In genomic region chr17:70510288-70510687, GRCh38 we compare ENCODE assay signal across 3 cellular contexts.
A peak's percentile ranks its signal among the peaks of the same experiment; 100 is the strongest.
TF ChIP-seq lines count a peak whose summit lies in the region.

No MANE protein-coding gene starts in this region.

TF ChIP-seq in HepG2, 621 proteins besides CTCF, POLR2A, EP300 and RAD21 (continues in another document):
- TF ChIP-seq TFDP1 (CRISPR knock-in tag; IDR thresholded peaks at IDR 0.05; ENCODE audit: borderline replicate concordance) = no peak
- TF ChIP-seq ZBTB21 (CRISPR knock-in tag; IDR thresholded peaks at IDR 0.05) = no peak
- TF ChIP-seq MAFF (IDR thresholded peaks at IDR 0.05; ENCODE audit: low read depth, low read length) = peak; percentile 74
- TF ChIP-seq HCFC1 (IDR thresholded peaks at IDR 0.05; ENCODE audit: low read depth, low read length) = no peak
- TF ChIP-seq CHD4 (IDR thresholded peaks at IDR 0.05; ENCODE audit: borderline replicate concordance, low read length) = no peak
- TF ChIP-seq BRCA1 (CRISPR knock-in tag; IDR thresholded peaks at IDR 0.05) = no peak
- TF ChIP-seq ZNF362 (CRISPR knock-in tag; IDR thresholded peaks at IDR 0.05; ENCODE audit: borderline replicate concordance) = no peak
- no peak for TF ChIP-seq CREM (IDR thresholded peaks at IDR 0.05)
- no peak for TF ChIP-seq CREM (CRISPR knock-in tag; IDR thresholded peaks at IDR 0.05)
- TF ChIP-seq NFE2L1 (CRISPR knock-in tag; IDR thresholded peaks at IDR 0.05; ENCODE audit: borderline replicate concordance) = no peak
- TF ChIP-seq NR2F2 (IDR thresholded peaks at IDR 0.05; ENCODE audit: borderline replicate concordance, low read depth) = no peak
- no peak for TF ChIP-seq MEIS2 (CRISPR knock-in tag; IDR thresholded peaks at IDR 0.05)
- TF ChIP-seq PRDM4 (CRISPR knock-in tag; IDR thresholded peaks at IDR 0.05; ENCODE audit: borderline replicate concordance) = no peak
- TF ChIP-seq NKX3-1 (CRISPR knock-in tag; IDR thresholded peaks at IDR 0.05) = no peak
- TF ChIP-seq MNT (IDR thresholded peaks at IDR 0.05) = peak; percentile 96
- no peak for TF ChIP-seq PITX1 (CRISPR knock-in tag; IDR thresholded peaks at IDR 0.05)

TF ChIP-seq in A549, 52 proteins besides CTCF, POLR2A, EP300 and RAD21:
- TF ChIP-seq REST (IDR thresholded peaks at IDR 0.05) = no peak
- peak; percentile 71 for TF ChIP-seq MAFK (IDR thresholded peaks at IDR 0.05; ENCODE audit: partially characterized antibody)
- TF ChIP-seq ZSCAN20 (CRISPR knock-in tag; IDR thresholded peaks at IDR 0.05) = no peak
- no peak for TF ChIP-seq E2F6 (IDR thresholded peaks at IDR 0.05; ENCODE audit: borderline replicate concordance, low read depth)
- TF ChIP-seq FOSB (CRISPR knock-in tag; IDR thresholded peaks at IDR 0.05) = no peak
- no peak for TF ChIP-seq RCOR1 (IDR thresholded peaks at IDR 0.05; ENCODE audit: low read depth, low read length)
- TF ChIP-seq HMGXB4 (CRISPR knock-in tag; IDR thresholded peaks at IDR 0.05; ENCODE audit: borderline replicate concordance) = no peak
- TF ChIP-seq HOXB13 (CRISPR knock-in tag; IDR thresholded peaks at IDR 0.05; ENCODE audit: low read depth) = no peak
- no peak for TF ChIP-seq FOXS1 (CRISPR knock-in tag; IDR thresholded peaks at IDR 0.05)

TF ChIP-seq in IMR-90, 13 proteins besides CTCF, POLR2A, EP300 and RAD21:
- TF ChIP-seq NFE2L2 (IDR thresholded peaks at IDR 0.05; ENCODE audit: low read depth, low read length) (no peak), MAFK (IDR thresholded peaks at IDR 0.05; ENCODE audit: low read depth, low read length) (peak; percentile 42), MAZ (IDR thresholded peaks at IDR 0.05; ENCODE audit: borderline replicate concordance, low read depth, low read length) (no peak), CEBPB (IDR thresholded peaks at IDR 0.05; ENCODE audit: low read depth, low read length) (no peak), CHD1 (IDR thresholded peaks at IDR 0.05; ENCODE audit: low read depth, low read length) (no peak)
